In genomic region chr19:39796000-39796498, GRCh38 we compare ENCODE assay signal across 1 cellular context.
TF ChIP-seq lines count a peak whose summit lies in the region.

No MANE protein-coding gene starts in this region.

TF ChIP-seq in K562, 482 proteins besides CTCF, POLR2A, EP300 and RAD21:
- TF ChIP-seq NFIC (IDR thresholded peaks at IDR 0.05) = no peak
- no peak for TF ChIP-seq COPS2 (conservative IDR thresholded peaks at IDR 0.05)
- TF ChIP-seq POLR2AphosphoS5 (IDR thresholded peaks at IDR 0.05; ENCODE audit: control insufficient read depth, insufficient read depth, low read depth, low read length) = 0 out of 2 replicates have a peak, but pooled peaks have one; percentile 26
- peak; percentile 34 for TF ChIP-seq TBP (optimal IDR thresholded peaks at IDR 0.05; ENCODE audit: low read depth, low read length)
TF ChIP-seq in K562: peak in this region for 2.
